In the genomic region with DNA sequence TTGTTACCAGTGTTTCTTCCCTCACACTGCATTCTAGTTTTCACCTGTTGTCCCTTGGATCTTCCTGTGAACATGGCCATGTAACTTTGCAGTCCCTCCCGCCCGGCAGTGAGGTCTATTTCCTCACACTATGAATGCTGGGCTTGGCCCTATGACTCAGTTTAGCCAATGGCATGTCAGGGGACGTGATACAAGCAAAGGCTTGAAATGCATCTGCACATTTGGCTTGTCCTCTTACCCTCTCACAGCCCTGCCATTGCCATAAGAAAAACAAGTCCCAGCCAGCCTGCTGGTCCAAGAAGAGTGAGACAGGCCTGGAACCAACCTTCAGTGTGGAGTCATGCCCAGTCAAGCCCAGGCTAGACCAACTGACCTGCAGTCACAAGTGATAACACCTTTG, we compare ENCODE assay signal across 2 cellular contexts.
TF ChIP-seq lines count a peak whose summit lies in the region.

No MANE protein-coding gene starts in this region.

TF ChIP-seq in IMR-90, 13 proteins besides CTCF, POLR2A, EP300 and RAD21:
- TF ChIP-seq BHLHE40 (IDR thresholded peaks at IDR 0.05; ENCODE audit: low read depth, low read length): no peak
- no peak for TF ChIP-seq CEBPB (IDR thresholded peaks at IDR 0.05; ENCODE audit: low read depth, low read length)
- TF ChIP-seq, protein P1, sequence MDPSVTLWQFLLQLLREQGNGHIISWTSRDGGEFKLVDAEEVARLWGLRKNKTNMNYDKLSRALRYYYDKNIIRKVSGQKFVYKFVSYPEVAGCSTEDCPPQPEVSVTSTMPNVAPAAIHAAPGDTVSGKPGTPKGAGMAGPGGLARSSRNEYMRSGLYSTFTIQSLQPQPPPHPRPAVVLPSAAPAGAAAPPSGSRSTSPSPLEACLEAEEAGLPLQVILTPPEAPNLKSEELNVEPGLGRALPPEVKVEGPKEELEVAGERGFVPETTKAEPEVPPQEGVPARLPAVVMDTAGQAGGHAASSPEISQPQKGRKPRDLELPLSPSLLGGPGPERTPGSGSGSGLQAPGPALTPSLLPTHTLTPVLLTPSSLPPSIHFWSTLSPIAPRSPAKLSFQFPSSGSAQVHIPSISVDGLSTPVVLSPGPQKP (IDR thresholded peaks at IDR 0.05; ENCODE audit: borderline replicate concordance, low read depth, low read length): no peak
- TF ChIP-seq FOS (IDR thresholded peaks at IDR 0.05; ENCODE audit: low read depth, low read length): no peak
- TF ChIP-seq NFE2L2 (IDR thresholded peaks at IDR 0.05; ENCODE audit: low read depth, low read length): no peak
- no peak for TF ChIP-seq RFX5 (IDR thresholded peaks at IDR 0.05; ENCODE audit: low read depth, low read length)
- no peak for TF ChIP-seq MAZ (IDR thresholded peaks at IDR 0.05; ENCODE audit: borderline replicate concordance, low read depth, low read length)
- TF ChIP-seq MXI1 (IDR thresholded peaks at IDR 0.05; ENCODE audit: borderline replicate concordance, low read depth, low read length): no peak
- no peak for TF ChIP-seq SMC3 (IDR thresholded peaks at IDR 0.05; ENCODE audit: low read depth, low read length)
- TF ChIP-seq, protein P2, sequence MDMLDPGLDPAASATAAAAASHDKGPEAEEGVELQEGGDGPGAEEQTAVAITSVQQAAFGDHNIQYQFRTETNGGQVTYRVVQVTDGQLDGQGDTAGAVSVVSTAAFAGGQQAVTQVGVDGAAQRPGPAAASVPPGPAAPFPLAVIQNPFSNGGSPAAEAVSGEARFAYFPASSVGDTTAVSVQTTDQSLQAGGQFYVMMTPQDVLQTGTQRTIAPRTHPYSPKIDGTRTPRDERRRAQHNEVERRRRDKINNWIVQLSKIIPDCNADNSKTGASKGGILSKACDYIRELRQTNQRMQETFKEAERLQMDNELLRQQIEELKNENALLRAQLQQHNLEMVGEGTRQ (IDR thresholded peaks at IDR 0.05; ENCODE audit: low read depth, low read length): no peak

TF ChIP-seq in H1, 55 proteins besides CTCF, POLR2A, EP300 and RAD21:
- TF ChIP-seq RBBP5 (IDR thresholded peaks at IDR 0.05; ENCODE audit: borderline replicate concordance, low read depth, low read length) (no peak), SIX5 (IDR thresholded peaks at IDR 0.05; ENCODE audit: low read depth, low read length) (no peak), POU5F1 (IDR thresholded peaks at IDR 0.05; ENCODE audit: low read depth, low read length) (no peak), SIN3A (conservative IDR thresholded peaks at IDR 0.05 in 1 of 2, IDR thresholded peaks at IDR 0.05 in 1 of 2; ENCODE audit: low read depth in 1 of 2, low read length in 2 of 2) (no peak), SAP30 (IDR thresholded peaks at IDR 0.05; ENCODE audit: insufficient read depth, insufficient replicate concordance, low read length) (no peak), POLR2AphosphoS5 (IDR thresholded peaks at IDR 0.05; ENCODE audit: low read depth, low read length) (no peak), CHD1 (IDR thresholded peaks at IDR 0.05; ENCODE audit: low read depth, low read length) (no peak), BRCA1 (IDR thresholded peaks at IDR 0.05; ENCODE audit: low read depth, low read length) (no peak), EZH2 (IDR thresholded peaks at IDR 0.05; ENCODE audit: low read depth, low read length, severe bottlenecking) (no peak), SP4 (IDR thresholded peaks at IDR 0.05; ENCODE audit: low read length) (no peak), CBX8 (IDR thresholded peaks at IDR 0.05; ENCODE audit: borderline replicate concordance, low read depth, low read length) (no peak), KDM1A (IDR thresholded peaks at IDR 0.05; ENCODE audit: borderline replicate concordance, low read length) (no peak), TAF7 (optimal IDR thresholded peaks at IDR 0.05; ENCODE audit: borderline replicate concordance, low read depth, low read length) (no peak), TEAD4 (IDR thresholded peaks at IDR 0.05; ENCODE audit: low read depth, low read length) (no peak)
- TF ChIP-seq, protein P3, sequence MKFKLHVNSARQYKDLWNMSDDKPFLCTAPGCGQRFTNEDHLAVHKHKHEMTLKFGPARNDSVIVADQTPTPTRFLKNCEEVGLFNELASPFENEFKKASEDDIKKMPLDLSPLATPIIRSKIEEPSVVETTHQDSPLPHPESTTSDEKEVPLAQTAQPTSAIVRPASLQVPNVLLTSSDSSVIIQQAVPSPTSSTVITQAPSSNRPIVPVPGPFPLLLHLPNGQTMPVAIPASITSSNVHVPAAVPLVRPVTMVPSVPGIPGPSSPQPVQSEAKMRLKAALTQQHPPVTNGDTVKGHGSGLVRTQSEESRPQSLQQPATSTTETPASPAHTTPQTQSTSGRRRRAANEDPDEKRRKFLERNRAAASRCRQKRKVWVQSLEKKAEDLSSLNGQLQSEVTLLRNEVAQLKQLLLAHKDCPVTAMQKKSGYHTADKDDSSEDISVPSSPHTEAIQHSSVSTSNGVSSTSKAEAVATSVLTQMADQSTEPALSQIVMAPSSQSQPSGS (IDR thresholded peaks at IDR 0.05; ENCODE audit: low read length): no peak
- TF ChIP-seq, protein P4, sequence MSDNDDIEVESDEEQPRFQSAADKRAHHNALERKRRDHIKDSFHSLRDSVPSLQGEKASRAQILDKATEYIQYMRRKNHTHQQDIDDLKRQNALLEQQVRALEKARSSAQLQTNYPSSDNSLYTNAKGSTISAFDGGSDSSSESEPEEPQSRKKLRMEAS (IDR thresholded peaks at IDR 0.05): no peak
